ENCODE assay signal across 8 cellular contexts in genomic region chr15:29924750-29925149, GRCh38.
DNase-seq lines count a peak whose midpoint lies in the region; ATAC-seq, FAIRE-seq and TF ChIP-seq lines count a peak whose summit lies in the region.

No MANE protein-coding gene starts in this region.

- intact Hi-C loops in transverse colon (cut with DNase I; ENCODE audit: low total_unique reads), result no loop called here

- H3K36me3 Mint-ChIP-seq in WTC11, result no peaks in the 10 kb centered on the region

- H3K27ac ChIP-seq in hepatocyte (peak overlapping the region; percentile 94), transverse colon (peak overlapping the region; percentile 65 to 76 (median 72))

- CTCF ChIA-PET in WTC11 (lab: Charles Lee), result interaction anchor here (0.7 to 3.5 kb wide), 25 partner anchors 11 to 821 kb away, joined by 3 to 61 read pairs (median 16); partner anchors contain the start of gene TJP1

- no peaks in the 10 kb centered on the region for H3K9me2 ChIP-seq in hepatocyte (replicated peaks; ENCODE audit: insufficient read depth)

- DNase-seq in NCI-H1417 (lab: John Stamatoyannopoulos, UW) (peak; percentile 38 to 84 (median 46)), NCI-H1417 treated with DMSO at 0.1 percent for 48 hours (lab: John Stamatoyannopoulos, UW) (no peak), WTC11 (ENCODE audit: low spot score) (peak; percentile 74), hepatocyte (ENCODE audit: low spot score) (peak; percentile 79), transverse colon (peak; percentile 12), D721Med (ENCODE audit: insufficient read length, low spot score) (no peak), GM20000 (ENCODE audit: low spot score) (no peak)

- H3K27me3 ChIP-seq in hepatocyte (no peaks in the 10 kb centered on the region), transverse colon (no peaks in the 10 kb centered on the region)

- H3K36me3 ChIP-seq in hepatocyte (replicated peaks; ENCODE audit: insufficient read depth, low read depth) (no peaks in the 10 kb centered on the region), transverse colon (no peaks in the 10 kb centered on the region)

- POLR2A ChIA-PET in WTC11 (lab: Charles Lee), result interaction anchor here (0.6 to 3.5 kb wide), 4 partner anchors 54 to 249 kb away, joined by 3 to 33 read pairs (median 4); partner anchors contain the start of gene TJP1

- peak overlapping the region; percentile 96 for H3K27ac Mint-ChIP-seq in WTC11

- TF ChIP-seq CTCF in WTC11 (IDR thresholded peaks at IDR 0.05) (no peak), hepatocyte (IDR thresholded peaks at IDR 0.05; ENCODE audit: poor library complexity) (no peak), transverse colon (IDR thresholded peaks at IDR 0.05) (no peak), D721Med (IDR thresholded peaks at IDR 0.05; ENCODE audit: insufficient read depth, missing control alignments) (no peak), GM20000 (IDR thresholded peaks at IDR 0.05; ENCODE audit: extremely low read depth, missing control alignments) (no peak)

- no peak overlapping the region for H3K4me3 Mint-ChIP-seq in WTC11

- ATAC-seq in WTC11 (peak; percentile 89), HG02623 (IDR thresholded peaks at IDR 0.05; ENCODE audit: unreplicated experiment) (no peak)

- H3K4me1 ChIP-seq in hepatocyte (ENCODE audit: insufficient read depth) (peaks cover 21% of the 10 kb centered on the region), transverse colon (peaks cover 6 to 21% (median 16%) of the 10 kb centered on the region in 4 donors)

- FAIRE-seq in D721Med (lab: Jason Lieb, UNC), result no peak

- no peaks in the 10 kb centered on the region for H3K27me3 Mint-ChIP-seq in WTC11 (ENCODE audit: low read depth)

- TF ChIP-seq POLR2A in transverse colon (IDR thresholded peaks at IDR 0.05), result no peak

- TF ChIP-seq EP300 in transverse colon (IDR thresholded peaks at IDR 0.05; ENCODE audit: low read depth), result no peak

- H2AFZ ChIP-seq in hepatocyte, result peak overlapping the region; percentile 31

- H3K4me1 Mint-ChIP-seq in WTC11, result peaks cover 46% of the 10 kb centered on the region

- in situ Hi-C loops in transverse colon (cut with MboI; ENCODE audit: low pct_ligation_motif_present in 1 of 4, low pct_unique_long_range_greater_than_20kb in 1 of 4, low sequenced_read_pairs in 3 of 4), result loop anchor here in 1 of 4 donors (10.0 to 25.0 kb wide), 2 partner anchors 180 to 262 kb away; no protein-coding TSS in a partner anchor

- no peaks in the 10 kb centered on the region for H3K9me3 ChIP-seq in hepatocyte (ENCODE audit: low read depth)
- H3K9me3 ChIP-seq in transverse colon, result no peaks in the 10 kb centered on the region

- H3K79me2 ChIP-seq in hepatocyte, result no peaks in the 10 kb centered on the region

- 4% methylated on average over 4 of the region's 4 CpGs for WGBS in hepatocyte (ENCODE audit: low lambda C conversion rate, missing lambda C conversion rate)
- WGBS in transverse colon (ENCODE audit: low coverage in 1 of 2), 2 donors, result 8% methylated on average over 4 of the region's 4 CpGs; no CpG with 5 or more reads in 1 of the 2 donors

- no peaks in the 10 kb centered on the region for H4K20me1 ChIP-seq in hepatocyte (ENCODE audit: insufficient read depth, poor library complexity, severe bottlenecking)

- H3K4me3 ChIP-seq in hepatocyte (no peak overlapping the region), transverse colon (no peak overlapping the region)

- peaks cover 7% of the 10 kb centered on the region for H3K9me3 Mint-ChIP-seq in WTC11

- peak overlapping the region; percentile 59 for H3K4me2 ChIP-seq in hepatocyte

TF ChIP-seq in WTC11, 78 proteins besides CTCF, POLR2A, EP300 and RAD21:
- peak; percentile 72; the same call in 1 of the 2 replicates for TF ChIP-seq TEAD4 (CRISPR knock-in tag; IDR thresholded peaks at IDR 0.05)
- TF ChIP-seq ZBTB21 (CRISPR knock-in tag; IDR thresholded peaks at IDR 0.05; ENCODE audit: borderline replicate concordance), result no peak
- peak; percentile 92; the same call in 1 of the 2 replicates for TF ChIP-seq TEAD1 (CRISPR knock-in tag; IDR thresholded peaks at IDR 0.05)
- no peak for TF ChIP-seq CBFB (CRISPR knock-in tag; IDR thresholded peaks at IDR 0.05; ENCODE audit: low read depth)

Comparison
In these comparisons a context has a peak if more than half of its experiments do, and no peak if none do; other contexts are left out.
1. DNase-seq: peak in NCI-H1417 (3 of 3), WTC11 (single experiment), hepatocyte (single experiment) and transverse colon (single experiment); none in NCI-H1417 treated with DMSO at 0.1 percent for 48 hours (single experiment), D721Med (single experiment) and GM20000 (single experiment).